Comparison of ENCODE assay signal across 20 cellular contexts in the genomic region with DNA sequence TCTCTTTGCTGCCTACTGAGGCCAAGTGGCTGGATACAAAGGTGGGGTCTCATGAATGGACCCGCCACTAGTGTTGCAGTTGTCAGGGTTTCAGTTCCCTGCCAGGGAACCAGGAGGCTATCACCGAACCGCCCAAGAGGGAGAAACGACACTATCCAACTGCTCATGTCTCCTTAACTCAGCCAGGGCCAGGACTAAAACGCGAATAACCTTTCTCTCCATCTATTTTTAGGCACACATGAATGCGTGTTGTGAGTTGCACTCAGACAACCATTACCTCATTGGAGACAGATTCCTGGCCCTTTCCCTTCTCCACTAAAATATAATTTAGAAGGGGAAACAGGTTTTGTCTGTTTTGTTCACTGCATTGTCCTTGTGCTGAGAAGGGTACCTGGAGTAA.
"Had no signal": no experiment of that assay in that cellular context is flagged by ENCODE, and none has a peak within 500 bp of the region (broad histone marks: within the 10 kb centered on the region; RNA-seq: fewer than 3 reads in every experiment).

No MANE protein-coding gene starts in this region.

- H3K27me3 ChIP-seq: MG63, SJCRH30 had no signal

- H3K4me1 ChIP-seq: SJCRH30 had no signal

- H3K36me3 ChIP-seq: MG63, SJCRH30 had no signal

- DNase-seq: IMR-90, Karpas-422, KG1, MG63, NCI-H1092, NCI-H1105 treated with DMSO at 0.1 percent for 48 hours, NCI-H1417 treated with DMSO at 0.1 percent for 48 hours, NCI-H146, NCI-H1694 treated with DMSO at 0.1 percent for 48 hours, NCI-H1930, NCI-H2171 treated with DMSO at 0.1 percent for 48 hours, NCI-H345, NCI-H446 treated with DMSO at 0.1 percent for 48 hours, NCI-H510A treated with DMSO at 0.1 percent for 48 hours, NCI-H526, NCI-H82, RPMI8226, SHP77 treated with DMSO at 0.1 percent for 48 hours, SJCRH30, T-helper 1 cell had no signal

- H3K27ac ChIP-seq: SJCRH30 had no signal

- H3K4me3 ChIP-seq: MG63, SJCRH30 had no signal

- H3K9me3 ChIP-seq: MG63, SJCRH30 had no signal
